Comparison of ENCODE assay signal across 19 cellular contexts in genomic region chr7:6121141-6121540, GRCh38. TPM values are rescaled to one million over a fixed set of nuclear protein-coding genes. Genes with fewer than 3 reads are reported as not detected.
A peak's percentile ranks its signal among the peaks of the same experiment; 100 is the strongest.
DNase-seq lines count a peak whose midpoint lies in the region; ATAC-seq and TF ChIP-seq lines count a peak whose summit lies in the region.
"Had no signal": no experiment of that assay in that cellular context is flagged by ENCODE, and none has a peak within 500 bp of the region (broad histone marks: within the 10 kb centered on the region; RNA-seq: fewer than 3 reads in every experiment).

No MANE protein-coding gene starts in this region.

- H3K27ac Mint-ChIP-seq in activated T-helper 17 cell treated with anti-CD3 and anti-CD28 coated beads, Interleukin-2, amount 50 U/mL, for 72 hours, result no peak overlapping the region
- H3K27ac Mint-ChIP-seq in activated naive CD8-positive, alpha-beta T cell treated with anti-CD3 and anti-CD28 coated beads for 36 hours, result no peak overlapping the region
- H3K27ac Mint-ChIP-seq: activated CD8-positive, alpha-beta T cell treated with anti-CD3 and anti-CD28 coated beads for 36 hours; natural killer cell treated with Interleukin-12 subunit alpha and Interleukin-12 subunit beta and Interleukin-15 and Interleukin-18, amount 100 ng/mL, for 72 hours; progenitor cell of endocrine pancreas had no signal

- peaks cover 38% of the 10 kb centered on the region for H3K79me2 ChIP-seq in smooth muscle cell (ENCODE audit: low read depth)

- TF ChIP-seq CTCF in fibroblast of mammary gland (conservative IDR thresholded peaks at IDR 0.05; ENCODE audit: control insufficient read depth, insufficient read depth, low read depth, low read length) (no peak), smooth muscle cell (IDR thresholded peaks at IDR 0.05; ENCODE audit: borderline replicate concordance, insufficient read depth, poor library complexity, severe bottlenecking) (no peak)

- no peak overlapping the region for H2AFZ ChIP-seq in smooth muscle cell (ENCODE audit: low read depth)

- no peaks in the 10 kb centered on the region for H3F3A ChIP-seq in smooth muscle cell (ENCODE audit: low read depth)

- 96% methylated on average over 2 of the region's 2 CpGs for WGBS in smooth muscle cell (ENCODE audit: low lambda C conversion rate)

- H3K4me3 Mint-ChIP-seq in activated T-helper 17 cell treated with anti-CD3 and anti-CD28 coated beads, Interleukin-2, amount 50 U/mL, for 72 hours, result no peak overlapping the region
- no peak overlapping the region for H3K4me3 Mint-ChIP-seq in activated naive CD8-positive, alpha-beta T cell treated with anti-CD3 and anti-CD28 coated beads for 36 hours
- H3K4me3 Mint-ChIP-seq: activated CD8-positive, alpha-beta T cell treated with anti-CD3 and anti-CD28 coated beads for 36 hours; natural killer cell treated with Interleukin-12 subunit alpha and Interleukin-12 subunit beta and Interleukin-15 and Interleukin-18, amount 100 ng/mL, for 72 hours had no signal

- no peak overlapping the region for H3K27ac ChIP-seq in smooth muscle cell (ENCODE audit: low read depth)
- H3K27ac ChIP-seq: KMS-11, lower lobe of right lung had no signal

- peak; percentile 50 for ATAC-seq in activated T-helper 17 cell treated with anti-CD3 and anti-CD28 coated beads, Interleukin-2, amount 50 U/mL, for 72 hours (replicated peaks)
- ATAC-seq in left ventricle myocardium superior, result no peak
- ATAC-seq: activated CD8-positive, alpha-beta T cell treated with anti-CD3 and anti-CD28 coated beads for 36 hours; lower lobe of right lung; natural killer cell treated with Interleukin-12 subunit alpha and Interleukin-12 subunit beta and Interleukin-15 and Interleukin-18, amount 100 ng/mL, for 72 hours had no signal

- no peaks in the 10 kb centered on the region for H3K9me3 Mint-ChIP-seq in activated T-helper 17 cell treated with anti-CD3 and anti-CD28 coated beads, Interleukin-2, amount 50 U/mL, for 72 hours
- H3K9me3 Mint-ChIP-seq in activated naive CD8-positive, alpha-beta T cell treated with anti-CD3 and anti-CD28 coated beads for 36 hours, result peaks cover 10% of the 10 kb centered on the region

- H3K36me3 Mint-ChIP-seq in activated T-helper 17 cell treated with anti-CD3 and anti-CD28 coated beads, Interleukin-2, amount 50 U/mL, for 72 hours (ENCODE audit: low read depth), result peaks cover 95% of the 10 kb centered on the region
- H3K36me3 Mint-ChIP-seq in activated naive CD8-positive, alpha-beta T cell treated with anti-CD3 and anti-CD28 coated beads for 36 hours, result peaks cover 62% of the 10 kb centered on the region

- intact Hi-C loops in left ventricle myocardium superior (cut with micrococcal nuclease), result no loop called here

- peak; percentile 51 for DNase-seq in DMS53 (lab: John Stamatoyannopoulos, UW)
- no peak for DNase-seq in DMS53 treated with DMSO at 0.1 percent for 48 hours (lab: John Stamatoyannopoulos, UW; ENCODE audit: unreplicated experiment)
- peak; percentile 62 for DNase-seq in fibroblast of mammary gland (ENCODE audit: low read depth)
- no peak for DNase-seq in smooth muscle cell (lab: John Stamatoyannopoulos, UW; ENCODE audit: unreplicated experiment)
- DNase-seq in NCI-H1417 treated with DMSO at 0.1 percent for 48 hours (lab: John Stamatoyannopoulos, UW), result no peak
- no peak for DNase-seq in left ventricle myocardium superior
- no peak for DNase-seq in activated naive CD8-positive, alpha-beta T cell treated with anti-CD3 and anti-CD28 coated beads for 36 hours
- DNase-seq: 8988T; activated CD8-positive, alpha-beta T cell treated with anti-CD3 and anti-CD28 coated beads for 36 hours; activated T-cell treated with anti-CD3 and anti-CD28 coated beads, Interleukin-2, amount 50 U/mL, for 48 hours; DMS153; H7; lower lobe of right lung; NK-92 treated with Interleukin-12 subunit alpha and Interleukin-12 subunit beta, amount 100 ng/mL, for 24 hours had no signal

- no peaks in the 10 kb centered on the region for H3K27me3 ChIP-seq in smooth muscle cell (ENCODE audit: low read depth)
- H3K27me3 ChIP-seq: BLaER1 treated with 17β-estradiol and CSF1 and Interleukin-3, amounts not matched to agents 10 nM and 100 nM had no signal

- peaks cover 41% of the 10 kb centered on the region for H3K36me3 ChIP-seq in smooth muscle cell (ENCODE audit: low read depth)

- no peaks in the 10 kb centered on the region for H3K27me3 Mint-ChIP-seq in activated T-helper 17 cell treated with anti-CD3 and anti-CD28 coated beads, Interleukin-2, amount 50 U/mL, for 72 hours
- no peaks in the 10 kb centered on the region for H3K27me3 Mint-ChIP-seq in activated naive CD8-positive, alpha-beta T cell treated with anti-CD3 and anti-CD28 coated beads for 36 hours
- H3K27me3 Mint-ChIP-seq: activated CD8-positive, alpha-beta T cell treated with anti-CD3 and anti-CD28 coated beads for 36 hours; natural killer cell treated with Interleukin-12 subunit alpha and Interleukin-12 subunit beta and Interleukin-15 and Interleukin-18, amount 100 ng/mL, for 72 hours; progenitor cell of endocrine pancreas had no signal

- H3K4me1 ChIP-seq in smooth muscle cell (ENCODE audit: low read depth), result no peaks in the 10 kb centered on the region
- H3K4me1 ChIP-seq: lower lobe of right lung had no signal

- H4K20me1 ChIP-seq in smooth muscle cell (ENCODE audit: low read depth), result no peaks in the 10 kb centered on the region

- no peak overlapping the region for H3K4me3 ChIP-seq in fibroblast of mammary gland (ENCODE audit: control insufficient read depth, low read depth, low read length)
- peak overlapping the region; percentile 5 for H3K4me3 ChIP-seq in smooth muscle cell
- H3K4me3 ChIP-seq: BLaER1 treated with 17β-estradiol and CSF1 and Interleukin-3, amounts not matched to agents 10 nM and 100 nM; lower lobe of right lung had no signal

- peaks cover 12% of the 10 kb centered on the region for H3K9me3 ChIP-seq in smooth muscle cell (replicated peaks; ENCODE audit: low read depth)
- H3K9me3 ChIP-seq: lower lobe of right lung had no signal

- peaks cover 15% of the 10 kb centered on the region for H3K4me1 Mint-ChIP-seq in activated T-helper 17 cell treated with anti-CD3 and anti-CD28 coated beads, Interleukin-2, amount 50 U/mL, for 72 hours
- H3K4me1 Mint-ChIP-seq in activated naive CD8-positive, alpha-beta T cell treated with anti-CD3 and anti-CD28 coated beads for 36 hours, result peaks cover 10% of the 10 kb centered on the region

- H3K9ac ChIP-seq in smooth muscle cell (ENCODE audit: low read depth), result no peak overlapping the region
- H3K9ac ChIP-seq: BLaER1 treated with 17β-estradiol and CSF1 and Interleukin-3, amounts not matched to agents 10 nM and 100 nM; KMS-11 had no signal

- no peak overlapping the region for H3K4me2 ChIP-seq in smooth muscle cell
- H3K4me2 ChIP-seq: KMS-11 had no signal

RNA-seq across cellular contexts. Expression of gene USP42, which starts 16.4 kb away (rescaled TPM):
- 10 to 100 TPM in 1 of 2 donors, 1 to 10 TPM in 1; 9.9 to 10.5 TPM for total RNA-seq in activated T-helper 17 cell treated with anti-CD3 and anti-CD28 coated beads, Interleukin-2, amount 50 U/mL, for 72 hours
- total RNA-seq in smooth muscle cell, result 7.8 and 12.1 TPM in 2 replicates
- 12.6 and 15.0 TPM in 2 replicates for polyA plus RNA-seq in smooth muscle cell
- total RNA-seq in left ventricle myocardium superior, result 5.2 TPM
- 10 to 100 TPM; 11.9 to 12.9 TPM for total RNA-seq in activated naive CD8-positive, alpha-beta T cell treated with anti-CD3 and anti-CD28 coated beads for 36 hours

Comparison
In these comparisons a context has a peak if more than half of its experiments do, and no peak if none do; other contexts are left out.
1. DNase-seq: peak in DMS53 (single experiment) and fibroblast of mammary gland (single experiment); none in DMS53 treated with DMSO at 0.1 percent for 48 hours (single experiment), smooth muscle cell (single experiment), NCI-H1417 treated with DMSO at 0.1 percent for 48 hours (single experiment), left ventricle myocardium superior (single experiment) and activated naive CD8-positive, alpha-beta T cell treated with anti-CD3 and anti-CD28 coated beads for 36 hours (single experiment).